ENCODE assay signal across 10 cellular contexts in the genomic region with DNA sequence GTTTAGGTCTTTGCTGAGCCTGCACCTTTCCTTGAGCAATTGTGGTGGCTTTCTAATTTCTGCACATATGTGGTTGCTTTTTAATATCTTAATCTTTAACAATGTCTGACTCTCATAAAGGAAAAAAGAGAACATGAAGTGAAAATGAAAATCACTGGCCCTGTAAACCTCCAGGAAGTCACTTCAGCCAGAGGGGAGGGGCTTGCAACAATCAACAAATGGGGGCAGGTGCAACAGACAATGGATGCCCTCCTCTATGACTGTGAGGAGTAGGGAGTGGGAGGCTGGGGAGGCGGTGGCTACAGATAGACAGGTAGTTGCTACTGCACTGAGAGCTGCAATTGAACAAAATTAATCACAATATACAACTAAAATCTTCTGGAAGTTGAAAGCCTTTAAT.
A peak's percentile ranks its signal among the peaks of the same experiment; 100 is the strongest.
DNase-seq lines count a peak whose midpoint lies in the region; ATAC-seq and TF ChIP-seq lines count a peak whose summit lies in the region.
"Had no signal": no experiment of that assay in that cellular context is flagged by ENCODE, and none has a peak within 500 bp of the region (broad histone marks: within the 10 kb centered on the region; RNA-seq: fewer than 3 reads in every experiment).

No MANE protein-coding gene starts in this region.

- TF ChIP-seq CTCF in breast epithelium (IDR thresholded peaks at IDR 0.05): no peak

- no peaks in the 10 kb centered on the region for H3K27me3 ChIP-seq in breast epithelium
- H3K27me3 ChIP-seq in aorta (ENCODE audit: control insufficient read depth in 1 of 2, insufficient read depth in 2 of 2, low read length in 1 of 2): no peaks in the 10 kb centered on the region

- no peaks in the 10 kb centered on the region for H3K36me3 ChIP-seq in breast epithelium
- H3K36me3 ChIP-seq in aorta (ENCODE audit: control insufficient read depth in 1 of 2, insufficient read depth in 2 of 2, low read length in 1 of 2): no peaks in the 10 kb centered on the region

- H3K9me3 ChIP-seq in breast epithelium: no peaks in the 10 kb centered on the region
- no peaks in the 10 kb centered on the region for H3K9me3 ChIP-seq in aorta (ENCODE audit: control insufficient read depth, low read length)

- H3K27ac ChIP-seq in breast epithelium (no peak overlapping the region), caudate nucleus (ENCODE audit: low read depth, low read length) (no peak overlapping the region), aorta (ENCODE audit: low read depth in 1 of 2, low read length in 2 of 2) (no peak overlapping the region)

- peak; percentile 43 for DNase-seq in NCI-H69 (lab: John Stamatoyannopoulos, UW)
- DNase-seq in breast epithelium (ENCODE audit: low spot score in 2 of 2): no peak
- DNase-seq in NCI-H1436 treated with DMSO at 0.1 percent for 48 hours (lab: John Stamatoyannopoulos, UW): no peak
- no peak for DNase-seq in caudate nucleus (lab: John Stamatoyannopoulos, UW)
- no peak for DNase-seq in aorta
- DNase-seq: KG1; stimulated activated naive CD8-positive, alpha-beta T cell treated with anti-CD3 and anti-CD28 coated beads, Interleukin-15, amount 100 ng/mL, for 72 hours had no signal

- whole genome bisulfite sequencing in aorta, 2 donors: 60 to 70% methylated on average over 1 of the region's 1 CpG

- no peak for TF ChIP-seq POLR2A in breast epithelium (IDR thresholded peaks at IDR 0.05)

- no peaks in the 10 kb centered on the region for H3K4me1 ChIP-seq in breast epithelium
- no peaks in the 10 kb centered on the region for H3K4me1 ChIP-seq in aorta (ENCODE audit: control insufficient read depth in 1 of 2, insufficient read depth in 2 of 2, low read length in 2 of 2)

- ATAC-seq in GM18519 (IDR thresholded peaks at IDR 0.05; ENCODE audit: low FRiP score, unreplicated experiment) (peak; percentile 47), GM21390 (IDR thresholded peaks at IDR 0.05; ENCODE audit: unreplicated experiment) (peak; percentile 79), HG03060 (IDR thresholded peaks at IDR 0.05; ENCODE audit: low read depth, unreplicated experiment) (peak; percentile 66), aorta (ENCODE audit: low FRiP score) (no peak)
- ATAC-seq: stimulated activated naive CD8-positive, alpha-beta T cell treated with anti-CD3 and anti-CD28 coated beads, Interleukin-15, amount 100 ng/mL, for 72 hours had no signal

- intact Hi-C loops in breast epithelium (cut with DNase I; ENCODE audit: low total_unique reads) (no loop called here), aorta (cut with DNase I) (no loop called here)

- H3K4me3 ChIP-seq in breast epithelium (no peak overlapping the region), aorta (ENCODE audit: low read length in 2 of 2) (no peak overlapping the region)
